1 cellular context compared by ENCODE assay signal in genomic region chr3:13681931-13682330, GRCh38.
TF ChIP-seq lines count a peak whose summit lies in the region.

No MANE protein-coding gene starts in this region.

TF ChIP-seq in WTC11, 78 proteins besides CTCF, POLR2A, EP300 and RAD21 (continued from another document):
- TF ChIP-seq ARID4B (CRISPR knock-in tag; IDR thresholded peaks at IDR 0.05; ENCODE audit: borderline replicate concordance), result no peak
- no peak for TF ChIP-seq USF2 (CRISPR knock-in tag; IDR thresholded peaks at IDR 0.05)
- no peak for TF ChIP-seq ERG (CRISPR knock-in tag; IDR thresholded peaks at IDR 0.05)
- no peak for TF ChIP-seq NR3C1 (CRISPR knock-in tag; conservative IDR thresholded peaks at IDR 0.05; ENCODE audit: low read depth)
- TF ChIP-seq ZNF671 (CRISPR knock-in tag; IDR thresholded peaks at IDR 0.05), result no peak
- no peak for TF ChIP-seq PRRX2 (CRISPR knock-in tag; IDR thresholded peaks at IDR 0.05)
